27 cellular contexts compared by ENCODE assay signal in genomic region chr12:43348221-43348620, GRCh38.
"Had no signal": no experiment of that assay in that cellular context is flagged by ENCODE, and none has a peak within 500 bp of the region (broad histone marks: within the 10 kb centered on the region; RNA-seq: fewer than 3 reads in every experiment).

No MANE protein-coding gene starts in this region.

- H3K4me1 ChIP-seq: adrenal gland, body of pancreas, pancreas, prostate gland had no signal

- H3K4me3 ChIP-seq: adrenal gland, body of pancreas, cardiac muscle cell, pancreas, prostate gland, skin epidermis, thoracic aorta had no signal

- H3K27me3 ChIP-seq: adrenal gland, body of pancreas, cardiac muscle cell, pancreas had no signal

- H3K9me3 ChIP-seq: adrenal gland, pancreas, prostate gland, thoracic aorta had no signal

- H3K27ac ChIP-seq: adrenal gland, body of pancreas, cardiac muscle cell, pancreas, prostate gland, skin epidermis, thoracic aorta, VCaP had no signal

- ATAC-seq: body of pancreas; effector memory CD8-positive, alpha-beta T cell; left colon; pancreas; sciatic nerve; stimulated activated effector memory CD8-positive, alpha-beta T cell treated with anti-CD3 and anti-CD28 coated beads, Interleukin-12 subunit alpha, Interleukin-12 subunit beta, amount 100 ng/mL, for 72 hours had no signal

- DNase-seq: activated CD4-positive, alpha-beta T cell treated with anti-CD3 and anti-CD28 coated beads for 4 hours; activated CD4-positive, alpha-beta T cell treated with anti-CD3 and anti-CD28 coated beads, Interleukin-2, amount 50 U/mL, for 48 hours; activated CD8-positive, alpha-beta memory T cell treated with anti-CD3 and anti-CD28 coated beads for 24 hours; activated effector memory CD4-positive, alpha-beta T cell treated with Interleukin-2 at 50 U/mL for 16 hours; activated naive CD4-positive, alpha-beta T cell treated with Interleukin-2 at 50 U/mL for 16 hours; activated naive CD8-positive, alpha-beta T cell treated with anti-CD3 and anti-CD28 coated beads for 36 hours; adrenal gland; aorta; body of pancreas; cortex of kidney; effector memory CD8-positive, alpha-beta T cell; erythroblast; glutamatergic neuron; left colon; mammary epithelial cell; pancreas; retina; stimulated activated CD4-positive, alpha-beta T cell treated with anti-CD3 and anti-CD28 coated beads, Interleukin-12 subunit alpha, Interleukin-12 subunit beta, amount 100 ng/mL, for 4 hours; stimulated activated CD4-positive, alpha-beta T cell treated with anti-CD3 and anti-CD28 coated beads, Interleukin-4, amount 100 ng/mL, for 24 hours; trophoblast cell had no signal

- H3K36me3 ChIP-seq: adrenal gland, cardiac muscle cell, pancreas, prostate gland, thoracic aorta had no signal
